In genomic region chrX:149871940-149872339, GRCh38 we compare ENCODE assay signal across 9 cellular contexts. TPM values are rescaled to one million over a fixed set of nuclear protein-coding genes. Genes with fewer than 3 reads are reported as not detected.
DNase-seq lines count a peak whose midpoint lies in the region; ATAC-seq and TF ChIP-seq lines count a peak whose summit lies in the region.
"Had no signal": no experiment of that assay in that cellular context is flagged by ENCODE, and none has a peak within 500 bp of the region (broad histone marks: within the 10 kb centered on the region; RNA-seq: fewer than 3 reads in every experiment).

No MANE protein-coding gene starts in this region.

- H3K27ac Mint-ChIP-seq in activated CD4-positive, alpha-beta memory T cell treated with anti-CD3 and anti-CD28 coated beads for 36 hours, result no peak overlapping the region

- ATAC-seq in GM21360 (IDR thresholded peaks at IDR 0.05; ENCODE audit: unreplicated experiment) (peak; percentile 89), sciatic nerve (no peak)

- peaks cover 3% of the 10 kb centered on the region for H3K27me3 Mint-ChIP-seq in activated CD4-positive, alpha-beta memory T cell treated with anti-CD3 and anti-CD28 coated beads for 36 hours

- no peaks in the 10 kb centered on the region for H3K9me3 Mint-ChIP-seq in activated CD4-positive, alpha-beta memory T cell treated with anti-CD3 and anti-CD28 coated beads for 36 hours

- no peak overlapping the region for H3K4me3 Mint-ChIP-seq in activated CD4-positive, alpha-beta memory T cell treated with anti-CD3 and anti-CD28 coated beads for 36 hours
- H3K4me3 Mint-ChIP-seq: IgD-negative memory B cell had no signal

- DNase-seq in COLO668 (lab: John Stamatoyannopoulos, UW; ENCODE audit: unreplicated experiment), result peak; percentile 17
- DNase-seq in HUDEP-2 (lab: John Stamatoyannopoulos, UW; ENCODE audit: unreplicated experiment in 76 of 76), result peak in 43 of 76 experiments; percentile 0 to 45 (median 14)
- DNase-seq in activated CD4-positive, alpha-beta memory T cell treated with anti-CD3 and anti-CD28 coated beads for 36 hours, result peak; percentile 72
- DNase-seq in fibroblast of mammary gland (ENCODE audit: low read depth), result peak; percentile 0
- peak; percentile 9 to 19 (median 9) for DNase-seq in stimulated activated CD4-positive, alpha-beta T cell treated with anti-CD3 and anti-CD28 coated beads, TNF-alpha, amount 100 ng/mL, for 4 hours (ENCODE audit: low read depth in 3 of 3)
- no peak for DNase-seq in GOT3 (lab: John Stamatoyannopoulos, UW)
- DNase-seq in sciatic nerve (ENCODE audit: low spot score), result no peak

- peaks cover 2% of the 10 kb centered on the region for H3K4me1 Mint-ChIP-seq in activated CD4-positive, alpha-beta memory T cell treated with anti-CD3 and anti-CD28 coated beads for 36 hours (ENCODE audit: low read depth)

- H3K4me3 ChIP-seq in fibroblast of mammary gland (ENCODE audit: control insufficient read depth, low read depth, low read length), result no peak overlapping the region

- POLR2A ChIA-PET in activated CD4-positive, alpha-beta memory T cell treated with anti-CD3 and anti-CD28 coated beads for 36 hours (lab: Charles Lee), result no interaction called here

- intact Hi-C loops in activated CD4-positive, alpha-beta memory T cell treated with anti-CD3 and anti-CD28 coated beads for 36 hours (cut with micrococcal nuclease), result loop anchor here (10.0 kb wide), 1 partner anchor 83 kb away; no protein-coding TSS in a partner anchor
- intact Hi-C loops in sciatic nerve (cut with DNase I), result no loop called here

- CTCF ChIA-PET in activated CD4-positive, alpha-beta memory T cell treated with anti-CD3 and anti-CD28 coated beads for 36 hours (lab: Charles Lee), result interaction anchor here (0.8 to 1.2 kb wide), 2 partner anchors 12 to 68 kb away, joined by 3 read pairs; no protein-coding TSS in a partner anchor

- TF ChIP-seq CTCF in fibroblast of mammary gland (conservative IDR thresholded peaks at IDR 0.05; ENCODE audit: control insufficient read depth, insufficient read depth, low read depth, low read length), result peak; percentile 4

- H3K36me3 Mint-ChIP-seq in activated CD4-positive, alpha-beta memory T cell treated with anti-CD3 and anti-CD28 coated beads for 36 hours, result no peaks in the 10 kb centered on the region

RNA-seq across cellular contexts. Expression of gene MAGEA8, which starts 9.0 kb away (rescaled TPM):
- not detected for total RNA-seq in activated CD4-positive, alpha-beta memory T cell treated with anti-CD3 and anti-CD28 coated beads for 36 hours
- not detected for total RNA-seq in sciatic nerve

RNA-seq across cellular contexts. Expression of gene HSFX4, which starts 57.4 kb away (rescaled TPM):
- not detected for total RNA-seq in activated CD4-positive, alpha-beta memory T cell treated with anti-CD3 and anti-CD28 coated beads for 36 hours
- not detected for total RNA-seq in sciatic nerve

Comparison
In these comparisons a context has a peak if more than half of its experiments do, and no peak if none do; other contexts are left out.
1. DNase-seq: peak in COLO668 (single experiment), HUDEP-2 (43 of 76), activated CD4-positive, alpha-beta memory T cell treated with anti-CD3 and anti-CD28 coated beads for 36 hours (single experiment), fibroblast of mammary gland (single experiment) and stimulated activated CD4-positive, alpha-beta T cell treated with anti-CD3 and anti-CD28 coated beads, TNF-alpha, amount 100 ng/mL, for 4 hours (3 of 3); none in GOT3 (single experiment) and sciatic nerve (single experiment).